27 cellular contexts compared by ENCODE assay signal in the genomic region with DNA sequence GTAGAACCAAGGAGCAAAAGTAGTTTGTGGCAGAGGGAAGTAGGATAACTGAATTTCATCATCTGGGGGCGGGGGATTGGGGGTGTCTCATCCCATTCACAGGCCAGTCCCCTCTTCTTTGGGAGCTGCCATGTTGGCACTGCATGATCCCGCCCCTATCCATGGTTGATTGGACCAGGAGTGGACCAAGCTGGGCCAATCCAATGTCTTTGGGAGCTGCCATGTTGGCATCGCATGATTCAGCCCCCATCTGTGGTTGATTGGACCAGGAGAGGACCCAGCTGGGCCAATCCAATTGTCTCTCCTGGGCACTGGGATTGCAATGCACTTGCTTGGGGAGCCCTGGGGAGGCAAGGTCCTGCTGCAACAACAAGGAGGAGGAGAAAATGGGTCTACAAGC. TPM values are rescaled to one million over a fixed set of nuclear protein-coding genes. Genes with fewer than 3 reads are reported as not detected.
"Had no signal": no experiment of that assay in that cellular context is flagged by ENCODE, and none has a peak within 500 bp of the region (broad histone marks: within the 10 kb centered on the region; RNA-seq: fewer than 3 reads in every experiment).

No MANE protein-coding gene starts in this region.

- H3K4me1 Mint-ChIP-seq: activated CD4-positive, alpha-beta T cell treated with anti-CD3 and anti-CD28 coated beads, Interleukin-2, amount 10 ng/mL, durations not matched to agents 7 days and 5 days; T-helper 17 cell had no signal

- H3K27me3 ChIP-seq: SJSA1 had no signal

- H3K9me3 Mint-ChIP-seq: activated CD4-positive, alpha-beta memory T cell treated with anti-CD3 and anti-CD28 coated beads for 36 hours; activated CD4-positive, alpha-beta T cell treated with anti-CD3 and anti-CD28 coated beads, Interleukin-2, amount 10 ng/mL, durations not matched to agents 7 days and 5 days; activated naive CD4-positive, alpha-beta T cell treated with anti-CD3 and anti-CD28 coated beads for 36 hours; activated T-cell treated with anti-CD3 and anti-CD28 coated beads, Interleukin-2, amount 50 U/mL, for 4 hours had no signal

- H3K4me3 ChIP-seq: SJSA1 had no signal

- H3K27me3 Mint-ChIP-seq: activated CD4-positive, alpha-beta memory T cell treated with anti-CD3 and anti-CD28 coated beads for 36 hours had no signal

- H3K36me3 ChIP-seq: SJSA1 had no signal

- H3K4me3 Mint-ChIP-seq: activated CD4-positive, alpha-beta memory T cell treated with anti-CD3 and anti-CD28 coated beads for 36 hours; activated CD4-positive, alpha-beta T cell treated with anti-CD3 and anti-CD28 coated beads, Interleukin-2, amount 10 ng/mL, durations not matched to agents 7 days and 5 days; activated naive CD4-positive, alpha-beta T cell treated with anti-CD3 and anti-CD28 coated beads for 36 hours; activated naive CD8-positive, alpha-beta T cell; activated T-cell treated with anti-CD3 and anti-CD28 coated beads, Interleukin-2, amount 50 U/mL, for 4 hours; brain; T-helper 17 cell had no signal

- H3K36me3 Mint-ChIP-seq: activated CD4-positive, alpha-beta memory T cell treated with anti-CD3 and anti-CD28 coated beads for 36 hours; activated naive CD8-positive, alpha-beta T cell; brain had no signal

- DNase-seq: activated CD4-positive, alpha-beta memory T cell treated with anti-CD3 and anti-CD28 coated beads for 36 hours; activated CD4-positive, alpha-beta T cell treated with anti-CD3 and anti-CD28 coated beads, Interleukin-2, amount 10 ng/mL, durations not matched to agents 7 days and 5 days; activated CD4-positive, CD25-positive, alpha-beta regulatory T cell; activated CD8-positive, alpha-beta memory T cell treated with anti-CD3 and anti-CD28 coated beads for 24 hours; activated gamma-delta T cell; activated naive CD4-positive, alpha-beta T cell treated with anti-CD3 and anti-CD28 coated beads for 36 hours; activated T-cell treated with anti-CD3 and anti-CD28 coated beads, Interleukin-2, amount 50 U/mL, for 4 hours; amygdala; Kasumi-1; KBM-7; NCI-H1048; NCI-H146; NCI-H1930; NCI-H2171; NCI-H2227 treated with DMSO at 0.1 percent for 48 hours; NCI-H446 treated with DMSO at 0.1 percent for 48 hours; NCI-H524 treated with DMSO at 0.1 percent for 48 hours; NCI-H748 treated with DMSO at 0.1 percent for 48 hours; OCI-M1; SHP77; T-helper 17 cell; T-helper 9 cell had no signal

- H3K27ac ChIP-seq: RWPE1, SJSA1 had no signal

- ATAC-seq: activated T-cell treated with anti-CD3 and anti-CD28 coated beads, Interleukin-2, amount 50 U/mL, for 4 hours; Panc1; T-helper 17 cell had no signal

- H3K27ac Mint-ChIP-seq: activated CD4-positive, alpha-beta memory T cell treated with anti-CD3 and anti-CD28 coated beads for 36 hours; activated CD4-positive, alpha-beta T cell treated with anti-CD3 and anti-CD28 coated beads, Interleukin-2, amount 10 ng/mL, durations not matched to agents 7 days and 5 days; activated naive CD4-positive, alpha-beta T cell treated with anti-CD3 and anti-CD28 coated beads for 36 hours; activated naive CD8-positive, alpha-beta T cell; brain; T-helper 17 cell had no signal

RNA-seq across cellular contexts. Expression of gene ALPL, which starts 12.3 kb away (rescaled TPM):
- total RNA-seq: activated CD4-positive, alpha-beta memory T cell treated with anti-CD3 and anti-CD28 coated beads for 36 hours; activated CD4-positive, alpha-beta T cell treated with anti-CD3 and anti-CD28 coated beads, Interleukin-2, amount 10 ng/mL, durations not matched to agents 7 days and 5 days; activated naive CD4-positive, alpha-beta T cell treated with anti-CD3 and anti-CD28 coated beads for 36 hours; T-helper 17 cell had no signal
